ENCODE assay signal across 8 cellular contexts in genomic region chr16:22297114-22297870, GRCh38. TPM values are rescaled to one million over a fixed set of nuclear protein-coding genes. Genes with fewer than 3 reads are reported as not detected.
DNase-seq lines count a peak whose midpoint lies in the region; ATAC-seq and TF ChIP-seq lines count a peak whose summit lies in the region.

TSS of gene POLR3E (plus strand) at chr16:22297409. CDS start at chr16:22302969, 5,560 bp downstream.

- CTCF ChIA-PET in PC-3 (lab: Charles Lee), result no interaction called here

- peaks cover 49% of the 10 kb centered on the region for H3K79me2 ChIP-seq in PC-3 (ENCODE audit: low read length)

- H3K36me3 ChIP-seq in PC-3 (ENCODE audit: low read depth, low read length), result 0 out of 2 replicates have a peak, but pooled peaks cover 3% of the 10 kb centered on the region
- no peaks in the 10 kb centered on the region for H3K36me3 ChIP-seq in mucosa of stomach (ENCODE audit: control insufficient read depth, insufficient read depth, low read length)

- no TSS peak for BruUV-seq in PC-3 (replicated peaks; lab: Mats Ljungman, UMichigan)

- peak; percentile 77 for ATAC-seq in GM21576 (IDR thresholded peaks at IDR 0.05; ENCODE audit: unreplicated experiment)
- peak; percentile 85 for ATAC-seq in PC-3

- peaks cover 17% of the 10 kb centered on the region for H4K20me1 ChIP-seq in PC-3 (ENCODE audit: low read length)

- no peaks in the 10 kb centered on the region for H3F3A ChIP-seq in PC-3 (ENCODE audit: low read length, unreplicated experiment)

- H3K9me2 ChIP-seq in PC-3 (replicated peaks; ENCODE audit: low read length), result no peaks in the 10 kb centered on the region

- no peaks in the 10 kb centered on the region for H3K27me3 ChIP-seq in PC-3 (ENCODE audit: low read length)
- no peaks in the 10 kb centered on the region for H3K27me3 ChIP-seq in mucosa of stomach (ENCODE audit: control insufficient read depth, insufficient read depth, low read length)

- H3K4me1 ChIP-seq in PC-3 (ENCODE audit: insufficient read depth, low read length), result no peaks in the 10 kb centered on the region
- peaks cover 9% of the 10 kb centered on the region for H3K4me1 ChIP-seq in mucosa of stomach (ENCODE audit: control insufficient read depth, insufficient read depth, low read length)

- H3K4me3 ChIP-seq in Jurkat, Clone E6-1 (ENCODE audit: low read length), result peak within 1 kb of the TSS; percentile 89
- H3K4me3 ChIP-seq in PC-3 (ENCODE audit: low read length) (peak within 1 kb of the TSS; percentile 91), epithelial cell of proximal tubule (ENCODE audit: low read depth, low read length) (peak within 1 kb of the TSS; percentile 90), mucosa of stomach (ENCODE audit: low read length) (peak within 1 kb of the TSS; percentile 61)

- POLR2A ChIA-PET in PC-3 (lab: Charles Lee; ENCODE audit: unreplicated experiment), result interaction anchor here (0.6 kb wide), 1 partner anchor 107 kb away, joined by 13 read pairs; no protein-coding TSS in a partner anchor

- H3K27ac ChIP-seq in PC-3 (ENCODE audit: low read length), result peak within 1 kb of the TSS; percentile 95

- peak within 1 kb of the TSS; percentile 100 for H3K9ac ChIP-seq in PC-3 (ENCODE audit: low read length)
- H3K9ac ChIP-seq in mucosa of stomach (ENCODE audit: low read length), result peak within 1 kb of the TSS; percentile 88

- H3K4me2 ChIP-seq in PC-3 (ENCODE audit: low read length), result peak within 1 kb of the TSS; percentile 96

- peak; percentile 67 for TF ChIP-seq CTCF in PC-3 (conservative IDR thresholded peaks at IDR 0.05; ENCODE audit: low read depth, low read length)
- peak; percentile 80 for TF ChIP-seq CTCF in epithelial cell of proximal tubule (conservative IDR thresholded peaks at IDR 0.05; ENCODE audit: low read depth, low read length)

- intact Hi-C loops in PC-3 (cut with micrococcal nuclease), result loop anchor here (1.0 kb wide), 2 partner anchors 91 to 101 kb away; partner anchors contain the start of gene EEF2K

- DNase-seq in DMS53 (lab: John Stamatoyannopoulos, UW) (peak; percentile 95), PC-3 (peak; percentile 95), epithelial cell of proximal tubule (ENCODE audit: low read depth) (peak; percentile 42)
- DNase-seq in Jurkat, Clone E6-1 (ENCODE audit: low read depth, low spot score), result peak; percentile 95
- peak; percentile 100 for DNase-seq in activated T-cell treated with anti-CD3 and anti-CD28 coated beads, Interleukin-2, amount 50 U/mL, for 1 hour
- DNase-seq in stimulated activated CD8-positive, alpha-beta memory T cell treated with anti-CD3 and anti-CD28 coated beads, Interleukin-7, amount 100 ng/mL, for 1 hour (ENCODE audit: low read depth in 2 of 2), result peak; percentile 99

- peak within 1 kb of the TSS; percentile 84 for H2AFZ ChIP-seq in PC-3 (ENCODE audit: low read length)

- H3K9me3 ChIP-seq in PC-3 (ENCODE audit: low read length), result no peaks in the 10 kb centered on the region
- no peaks in the 10 kb centered on the region for H3K9me3 ChIP-seq in mucosa of stomach (ENCODE audit: control insufficient read depth, low read length)

RNA-seq across cellular contexts. Expression of gene POLR3E, which starts in this region (rescaled TPM):
- polyA plus RNA-seq in Jurkat, Clone E6-1 (2012; ENCODE audit: insufficient read depth, insufficient read length), result 58.6 TPM
- total RNA-seq in PC-3 (2014; rRNA removed), result 48.8 and 57.1 TPM in 2 replicates
- total RNA-seq in epithelial cell of proximal tubule, result 31.2 and 46.9 TPM in 2 replicates

Comparison
In these comparisons a context has a peak if more than half of its experiments do, and no peak if none do; other contexts are left out.
1. Peak in every context shown above with its lines: DNase-seq, ATAC-seq, H3K4me3 ChIP-seq and H3K27ac ChIP-seq.
2. DNase-seq: peak in every context shown above with its lines; median percentile 100 in activated T-cell treated with anti-CD3 and anti-CD28 coated beads, Interleukin-2, amount 50 U/mL, for 1 hour; 99 in stimulated activated CD8-positive, alpha-beta memory T cell treated with anti-CD3 and anti-CD28 coated beads, Interleukin-7, amount 100 ng/mL, for 1 hour; 95 in DMS53; 95 in Jurkat, Clone E6-1; 95 in PC-3; 42 in epithelial cell of proximal tubule.